ENCODE assay signal across 21 cellular contexts in genomic region chr10:97898429-97898828, GRCh38. TPM values are rescaled to one million over a fixed set of nuclear protein-coding genes. Genes with fewer than 3 reads are reported as not detected.
DNase-seq lines count a peak whose midpoint lies in the region; ATAC-seq and TF ChIP-seq lines count a peak whose summit lies in the region.
"Had no signal": no experiment of that assay in that cellular context is flagged by ENCODE, and none has a peak within 500 bp of the region (broad histone marks: within the 10 kb centered on the region; RNA-seq: fewer than 3 reads in every experiment).

No MANE protein-coding gene starts in this region.

- 10 to 17% methylated on average over 4 of the region's 4 CpGs for WGBS in tibial nerve, 2 donors

- intact Hi-C loops in mucosa of descending colon (cut with DNase I, micrococcal nuclease), result no loop called here

- H3K36me3 ChIP-seq in mucosa of descending colon (ENCODE audit: low read depth), result no peaks in the 10 kb centered on the region
- no peaks in the 10 kb centered on the region for H3K36me3 ChIP-seq in tibial nerve
- H3K36me3 ChIP-seq: sigmoid colon had no signal

- TF ChIP-seq EP300 in tibial nerve (IDR thresholded peaks at IDR 0.05), result no peak

- TF ChIP-seq POLR2A in tibial nerve (IDR thresholded peaks at IDR 0.05), result no peak

- H3K27me3 ChIP-seq in tibial nerve, result no peaks in the 10 kb centered on the region

- peak; percentile 40 for DNase-seq in H4 (ENCODE audit: low spot score)
- peak; percentile 74 for DNase-seq in MV-4-11 (lab: John Stamatoyannopoulos, UW)
- DNase-seq in choroid plexus epithelial cell (ENCODE audit: low read depth), result peak; percentile 8
- DNase-seq in mucosa of descending colon, result peak in 1 of 3 donors; percentile 21
- no peak for DNase-seq in T-helper 9 cell
- DNase-seq in tibial nerve (ENCODE audit: low spot score in 2 of 2), result no peak
- DNase-seq: activated CD4-positive, CD25-positive, alpha-beta regulatory T cell; activated CD8-positive, alpha-beta memory T cell treated with anti-CD3 and anti-CD28 coated beads, Interleukin-2, amount 10 ng/mL, durations not matched to agents 7 days and 5 days; activated naive CD4-positive, alpha-beta T cell treated with anti-CD3 and anti-CD28 coated beads for 36 hours; effector CD4-positive, alpha-beta T cell; EL; HFFc6; NCI-H1092 treated with DMSO at 0.1 percent for 48 hours; NCI-H1930; NCI-H446; sigmoid colon; stimulated activated naive CD4-positive, alpha-beta T cell had no signal

- no peak overlapping the region for H3K4me3 ChIP-seq in choroid plexus epithelial cell (ENCODE audit: low read depth, low read length)
- no peak overlapping the region for H3K4me3 ChIP-seq in mucosa of descending colon
- H3K4me3 ChIP-seq in tibial nerve, result no peak overlapping the region
- H3K4me3 ChIP-seq: GM12878, sigmoid colon had no signal

- no peak for TF ChIP-seq CTCF in choroid plexus epithelial cell (conservative IDR thresholded peaks at IDR 0.05; ENCODE audit: low read depth, low read length)
- TF ChIP-seq CTCF in mucosa of descending colon (IDR thresholded peaks at IDR 0.05), result no peak
- no peak for TF ChIP-seq CTCF in tibial nerve (IDR thresholded peaks at IDR 0.05)

- H3K4me1 ChIP-seq in mucosa of descending colon (ENCODE audit: low read depth), result no peaks in the 10 kb centered on the region
- H3K4me1 ChIP-seq in tibial nerve, result peaks cover 0 to 3% (median 0%) of the 10 kb centered on the region in 4 donors
- H3K4me1 ChIP-seq: sigmoid colon had no signal

- peak; percentile 55 for ATAC-seq in mucosa of descending colon
- ATAC-seq in HG03039 (IDR thresholded peaks at IDR 0.05; ENCODE audit: unreplicated experiment), result no peak
- ATAC-seq: activated CD8-positive, alpha-beta memory T cell treated with anti-CD3 and anti-CD28 coated beads, Interleukin-2, amount 10 ng/mL, durations not matched to agents 7 days and 5 days; GM12878 had no signal

- H3K9me3 ChIP-seq in mucosa of descending colon (no peaks in the 10 kb centered on the region), tibial nerve (no peaks in the 10 kb centered on the region)
- H3K9me3 ChIP-seq: sigmoid colon had no signal

- H3K27ac ChIP-seq in tibial nerve, result no peak overlapping the region
- H3K27ac ChIP-seq: C4-2B, epithelial cell of prostate, sigmoid colon had no signal

RNA-seq across cellular contexts. Expression of gene GOLGA7B, which starts 48.8 kb away (rescaled TPM):
- total RNA-seq in H4 (2014; rRNA removed; shearing (Covaris generic)), result 0.04 and 0.08 TPM in 2 replicates
- total RNA-seq in mucosa of descending colon (under 1 TPM; 0.29 to 0.92 (median 0.63) TPM), tibial nerve (1 to 10 TPM in 3 of 4 donors, under 1 TPM in 1; 0.90 to 6.3 (median 4.8) TPM)
- total RNA-seq: GM12878, HFFc6 had no signal

Comparison
In these comparisons a context has a peak if more than half of its experiments do, and no peak if none do; other contexts are left out.
1. DNase-seq: peak in H4 (single experiment), MV-4-11 (single experiment) and choroid plexus epithelial cell (single experiment); none in T-helper 9 cell (single experiment) and tibial nerve (0 of 2).